34 cellular contexts compared by ENCODE assay signal in genomic region chr19:17542042-17542441, GRCh38.
"Had no signal": no experiment of that assay in that cellular context is flagged by ENCODE, and none has a peak within 500 bp of the region (broad histone marks: within the 10 kb centered on the region; RNA-seq: fewer than 3 reads in every experiment).

No MANE protein-coding gene starts in this region.

- H3K9me3 Mint-ChIP-seq: activated CD8-positive, alpha-beta T cell treated with anti-CD3 and anti-CD28 coated beads for 36 hours; activated naive CD4-positive, alpha-beta T cell treated with anti-CD3 and anti-CD28 coated beads, Interleukin-2, amount 50 U/mL, for 24 hours; activated naive CD8-positive, alpha-beta T cell treated with anti-CD3 and anti-CD28 coated beads, Interleukin-2, amount 10 ng/mL, durations not matched to agents 7 days and 5 days; activated T-helper 2 cell treated with anti-CD3 and anti-CD28 coated beads, Interferon-gamma antibody, Interleukin-2, Interleukin-4, amounts not matched to agents 10 μg/mL and 5 μg/mL and 100 μg/mL, durations not matched to agents 14 hours and 24 hours and 36 hours; central memory CD8-positive, alpha-beta T cell had no signal

- H3K9ac ChIP-seq: KMS-11 had no signal

- H3K27me3 Mint-ChIP-seq: activated naive CD4-positive, alpha-beta T cell treated with anti-CD3 and anti-CD28 coated beads, Interleukin-2, amount 50 U/mL, for 24 hours; central memory CD8-positive, alpha-beta T cell had no signal

- H3K27ac ChIP-seq: ascending aorta, cardiac muscle cell, KMS-11, Peyer's patch, VCaP had no signal

- H3K27ac Mint-ChIP-seq: activated naive CD4-positive, alpha-beta T cell treated with anti-CD3 and anti-CD28 coated beads, Interleukin-2, amount 50 U/mL, for 24 hours; activated naive CD8-positive, alpha-beta T cell treated with anti-CD3 and anti-CD28 coated beads, Interleukin-2, amount 10 ng/mL, durations not matched to agents 7 days and 5 days; activated T-helper 2 cell treated with anti-CD3 and anti-CD28 coated beads, Interferon-gamma antibody, Interleukin-2, Interleukin-4, amounts not matched to agents 10 μg/mL and 5 μg/mL and 100 μg/mL, durations not matched to agents 14 hours and 24 hours and 36 hours had no signal

- H3K36me3 ChIP-seq: ascending aorta, cardiac muscle cell, Peyer's patch had no signal

- ATAC-seq: activated CD8-positive, alpha-beta T cell treated with anti-CD3 and anti-CD28 coated beads for 36 hours; PC-3 had no signal

- H3K27me3 ChIP-seq: ascending aorta, cardiac muscle cell, Peyer's patch had no signal

- H3K9me3 ChIP-seq: ascending aorta, Peyer's patch had no signal

- H3K4me2 ChIP-seq: KMS-11 had no signal

- DNase-seq: activated CD4-positive, alpha-beta T cell treated with anti-CD3 and anti-CD28 coated beads for 1 hour; activated CD4-positive, alpha-beta T cell treated with anti-CD3 and anti-CD28 coated beads for 48 hours; activated CD4-positive, CD25-positive, alpha-beta regulatory T cell; activated CD8-positive, alpha-beta T cell treated with anti-CD3 and anti-CD28 coated beads for 36 hours; activated gamma-delta T cell; activated naive CD4-positive, alpha-beta T cell treated with Interleukin-2 at 50 U/mL for 16 hours; activated naive CD8-positive, alpha-beta T cell treated with anti-CD3 and anti-CD28 coated beads, Interleukin-2, amount 10 ng/mL, durations not matched to agents 7 days and 5 days; activated T-cell treated with anti-CD3 and anti-CD28 coated beads, Interleukin-2, amount 50 U/mL, for 1 hour; amygdala; MM.1S; NCI-H1092 treated with DMSO at 0.1 percent for 48 hours; NCI-H146; NCI-H187; NCI-H2029 treated with DMSO at 0.1 percent for 48 hours; NCI-H2107; NCI-H2171; NCI-H510A; NCI-H526; NCI-H748 treated with DMSO at 0.1 percent for 48 hours; NK-92 treated with Interleukin-12 subunit alpha and Interleukin-12 subunit beta, amount 100 ng/mL, for 24 hours; PC-3; Peyer's patch; RPMI8226; SW 1271; T-helper 1 cell; T-helper 2 cell; T-helper 9 cell had no signal

- H3K4me3 ChIP-seq: ascending aorta, cardiac muscle cell, Peyer's patch had no signal

- H3K4me3 Mint-ChIP-seq: activated CD8-positive, alpha-beta T cell treated with anti-CD3 and anti-CD28 coated beads for 36 hours; activated naive CD4-positive, alpha-beta T cell treated with anti-CD3 and anti-CD28 coated beads, Interleukin-2, amount 50 U/mL, for 24 hours; activated naive CD8-positive, alpha-beta T cell treated with anti-CD3 and anti-CD28 coated beads, Interleukin-2, amount 10 ng/mL, durations not matched to agents 7 days and 5 days; central memory CD8-positive, alpha-beta T cell had no signal

- H3K36me3 Mint-ChIP-seq: activated naive CD4-positive, alpha-beta T cell treated with anti-CD3 and anti-CD28 coated beads, Interleukin-2, amount 50 U/mL, for 24 hours; activated naive CD8-positive, alpha-beta T cell treated with anti-CD3 and anti-CD28 coated beads, Interleukin-2, amount 10 ng/mL, durations not matched to agents 7 days and 5 days had no signal
